20 cellular contexts compared by ENCODE assay signal in the genomic region with DNA sequence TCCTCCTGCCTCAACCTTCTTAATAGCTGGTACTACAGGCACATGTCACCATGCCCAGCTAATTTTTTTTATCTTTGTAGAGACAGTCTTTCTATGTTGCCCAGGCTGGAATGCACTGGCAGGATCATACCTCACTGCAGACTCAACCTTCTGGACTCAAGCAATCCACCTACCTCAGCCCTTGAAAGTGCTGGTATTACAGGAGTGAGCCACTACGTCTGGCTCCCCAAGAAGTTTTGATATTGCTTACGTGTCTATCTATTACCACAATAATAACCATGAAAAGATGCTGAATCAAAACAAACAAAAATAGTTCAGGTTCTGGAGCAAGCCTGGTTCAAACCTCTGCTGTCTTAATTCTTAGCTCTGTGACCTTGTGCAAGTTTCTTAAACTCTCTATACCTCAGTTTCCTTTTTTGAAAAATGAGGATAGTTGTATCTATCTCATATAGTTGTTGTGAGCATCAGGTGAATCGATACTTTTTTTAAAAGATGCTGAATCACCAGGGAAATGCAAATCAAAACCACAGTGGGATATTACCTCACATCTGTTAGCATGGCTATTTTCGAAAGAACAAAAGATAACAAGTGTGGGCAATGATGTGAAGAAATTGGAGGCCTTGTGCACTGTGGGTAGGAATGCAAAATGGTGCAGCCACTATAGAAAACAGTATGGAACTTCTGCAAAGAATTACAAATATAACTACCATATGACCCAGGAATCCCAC. TPM values are rescaled to one million over a fixed set of nuclear protein-coding genes. Genes with fewer than 3 reads are reported as not detected.
"Had no signal": no experiment of that assay in that cellular context is flagged by ENCODE, and none has a peak within 500 bp of the region (broad histone marks: within the 10 kb centered on the region; RNA-seq: fewer than 3 reads in every experiment).

No MANE protein-coding gene starts in this region.

- ATAC-seq: lower lobe of right lung had no signal

- H3K9me3 ChIP-seq: ascending aorta, lower lobe of right lung, testis had no signal

- H3K27ac ChIP-seq: ascending aorta, esophagus muscularis mucosa, lower lobe of right lung, testis had no signal

- H3K27me3 ChIP-seq: ascending aorta, testis had no signal

- H3K36me3 ChIP-seq: ascending aorta, esophagus muscularis mucosa, lower lobe of right lung had no signal

- H3K4me1 ChIP-seq: ascending aorta, esophagus muscularis mucosa, lower lobe of right lung, testis had no signal

- H3K4me3 ChIP-seq: ascending aorta, esophagus muscularis mucosa, lower lobe of right lung, testis had no signal

- DNase-seq: activated CD4-positive, alpha-beta T cell treated with anti-CD3 and anti-CD28 coated beads, Interleukin-2, amount 50 U/mL, for 4 hours; activated CD4-positive, CD25-positive, alpha-beta regulatory T cell treated with anti-CD3 and anti-CD28 coated beads, Interleukin-2, amount 50 U/mL, for 72 hours; activated gamma-delta T cell; activated naive CD8-positive, alpha-beta T cell treated with anti-CD3 and anti-CD28 coated beads for 36 hours; activated T-cell treated with anti-CD3 and anti-CD28 coated beads, Interleukin-2, amount 50 U/mL, for 24 hours; glutamatergic neuron; lower lobe of right lung; stimulated activated CD4-positive, alpha-beta T cell treated with anti-CD3 and anti-CD28 coated beads, Interleukin-12 subunit alpha, Interleukin-12 subunit beta, amount 100 ng/mL, for 4 hours; stimulated activated CD4-positive, alpha-beta T cell treated with anti-CD3 and anti-CD28 coated beads, Interleukin-2, amount 100 ng/mL, for 48 hours; stimulated activated CD8-positive, alpha-beta memory T cell treated with anti-CD3 and anti-CD28 coated beads, Interleukin-4, amount 100 ng/mL, for 48 hours; testis had no signal

- FAIRE-seq: endometrium had no signal

RNA-seq across cellular contexts. Expression of a gene that starts 19.0 kb away (rescaled TPM):
- total RNA-seq: activated naive CD8-positive, alpha-beta T cell treated with anti-CD3 and anti-CD28 coated beads for 36 hours; ascending aorta; esophagus muscularis mucosa; fibroblast of villous mesenchyme; lower lobe of right lung; mesothelial cell of epicardium; myocyte; neural crest cell; osteocyte; testis; ureter had no signal

RNA-seq across cellular contexts. Expression of a gene that starts 21.8 kb away (rescaled TPM):
- total RNA-seq: activated naive CD8-positive, alpha-beta T cell treated with anti-CD3 and anti-CD28 coated beads for 36 hours; ascending aorta; esophagus muscularis mucosa; fibroblast of villous mesenchyme; lower lobe of right lung; mesothelial cell of epicardium; myocyte; neural crest cell; osteocyte; testis; ureter had no signal

RNA-seq across cellular contexts. Expression of a gene that starts 55.3 kb away (rescaled TPM):
- total RNA-seq: ascending aorta, esophagus muscularis mucosa, fibroblast of villous mesenchyme, lower lobe of right lung, myocyte, neural crest cell, osteocyte, testis, ureter had no signal
